Comparison of ENCODE assay signal across 15 cellular contexts in genomic region chr9:93677061-93677571, GRCh38.
DNase-seq lines count a peak whose midpoint lies in the region; ATAC-seq and TF ChIP-seq lines count a peak whose summit lies in the region.
"Had no signal": no experiment of that assay in that cellular context is flagged by ENCODE, and none has a peak within 500 bp of the region (broad histone marks: within the 10 kb centered on the region; RNA-seq: fewer than 3 reads in every experiment).

No MANE protein-coding gene starts in this region.

- no CpG with 5 or more reads among the region's 12 CpGs for WGBS in H9 (ENCODE audit: extremely low coverage, insufficient read length, low lambda C conversion rate)

- TF ChIP-seq CTCF in H9 (conservative IDR thresholded peaks at IDR 0.05) (no peak), progenitor cell of endocrine pancreas (IDR thresholded peaks at IDR 0.05; ENCODE audit: unreplicated experiment) (no peak), GM20000 (IDR thresholded peaks at IDR 0.05; ENCODE audit: extremely low read depth, missing control alignments) (no peak)

- H3K9me3 Mint-ChIP-seq in H9, result no peaks in the 10 kb centered on the region
- no peaks in the 10 kb centered on the region for H3K9me3 Mint-ChIP-seq in progenitor cell of endocrine pancreas (ENCODE audit: low read depth)
- no peaks in the 10 kb centered on the region for H3K9me3 Mint-ChIP-seq in activated naive CD4-positive, alpha-beta T cell treated with anti-CD3 and anti-CD28 coated beads, Interleukin-2, amount 10 ng/mL, durations not matched to agents 7 days and 5 days

- H3K27me3 ChIP-seq in H9 (ENCODE audit: insufficient read depth, low read length), result no peaks in the 10 kb centered on the region
- H3K27me3 ChIP-seq: hepatocyte had no signal

- intact Hi-C loops in left cardiac atrium (cut with DNase I), result no loop called here

- H3K27me3 Mint-ChIP-seq in H9 (ENCODE audit: low read depth) (no peaks in the 10 kb centered on the region), progenitor cell of endocrine pancreas (peaks cover under 1% of the 10 kb centered on the region)
- no peaks in the 10 kb centered on the region for H3K27me3 Mint-ChIP-seq in activated naive CD4-positive, alpha-beta T cell treated with anti-CD3 and anti-CD28 coated beads, Interleukin-2, amount 10 ng/mL, durations not matched to agents 7 days and 5 days

- H2BK120ac ChIP-seq in H9 (ENCODE audit: low read depth, low read length, poor library complexity, severe bottlenecking), result no peak overlapping the region

- no peak overlapping the region for H4K91ac ChIP-seq in H9 (ENCODE audit: insufficient read length, low read depth, low read length)

- no peaks in the 10 kb centered on the region for H3K9me3 ChIP-seq in H9 (ENCODE audit: control insufficient read depth, low read depth, low read length)

- H3T11ph ChIP-seq in H9 (ENCODE audit: low read length), result no peak overlapping the region

- H3K23ac ChIP-seq in H9 (ENCODE audit: insufficient read length, low read depth, low read length), result no peak overlapping the region

- H3K4me3 Mint-ChIP-seq in H9 (no peak overlapping the region), progenitor cell of endocrine pancreas (ENCODE audit: low read depth) (no peak overlapping the region)
- no peak overlapping the region for H3K4me3 Mint-ChIP-seq in activated naive CD4-positive, alpha-beta T cell treated with anti-CD3 and anti-CD28 coated beads, Interleukin-2, amount 10 ng/mL, durations not matched to agents 7 days and 5 days

- no peak overlapping the region for H2BK12ac ChIP-seq in H9 (ENCODE audit: insufficient read length, low read depth, low read length)

- H3K79me1 ChIP-seq in H9 (ENCODE audit: insufficient read depth, low read depth, low read length, poor library complexity, severe bottlenecking), result no peaks in the 10 kb centered on the region

- H3K4me1 ChIP-seq in H9 (ENCODE audit: insufficient read depth, low read length), result no peaks in the 10 kb centered on the region

- no peak overlapping the region for H3K4ac ChIP-seq in H9 (ENCODE audit: low read depth, low read length)

- H3K18ac ChIP-seq in H9 (ENCODE audit: insufficient read length, low read depth, low read length), result no peak overlapping the region

- H2AFZ ChIP-seq in H9 (ENCODE audit: low read length), result no peak overlapping the region
- H2AFZ ChIP-seq: hepatocyte had no signal

- DNase-seq in H9, result peak; percentile 15
- DNase-seq in activated CD8-positive, alpha-beta memory T cell treated with anti-CD3 and anti-CD28 coated beads, Interleukin-2, amount 50 U/mL, for 4 hours, result peak; percentile 14
- DNase-seq in left cardiac atrium, result peak; percentile 17
- DNase-seq in progenitor cell of endocrine pancreas (ENCODE audit: low spot score, unreplicated experiment), result peak; percentile 7
- DNase-seq in activated naive CD4-positive, alpha-beta T cell treated with anti-CD3 and anti-CD28 coated beads, Interleukin-2, amount 10 ng/mL, durations not matched to agents 7 days and 5 days, result no peak
- DNase-seq in superior temporal gyrus (ENCODE audit: extremely low spot score), result no peak
- no peak for DNase-seq in GM20000 (ENCODE audit: low spot score)
- DNase-seq: activated CD4-positive, alpha-beta T cell treated with anti-CD3 and anti-CD28 coated beads, Interleukin-2, amount 50 U/mL, for 1 hour; activated gamma-delta T cell; NCI-H1436 treated with DMSO at 0.1 percent for 48 hours; T1000 had no signal

- H3K14ac ChIP-seq in H9 (ENCODE audit: insufficient read depth, low read length), result no peak overlapping the region

- no peaks in the 10 kb centered on the region for H3K79me2 ChIP-seq in H9 (ENCODE audit: insufficient read depth, low read length)
- H3K79me2 ChIP-seq: hepatocyte had no signal

- H3K4me1 Mint-ChIP-seq in H9, result peaks cover under 1% of the 10 kb centered on the region in 2 experiments; a peak in 3 of 4 replicates
- H3K4me1 Mint-ChIP-seq in progenitor cell of endocrine pancreas (ENCODE audit: low read depth), result peaks cover 6% of the 10 kb centered on the region
- no peaks in the 10 kb centered on the region for H3K4me1 Mint-ChIP-seq in activated naive CD4-positive, alpha-beta T cell treated with anti-CD3 and anti-CD28 coated beads, Interleukin-2, amount 10 ng/mL, durations not matched to agents 7 days and 5 days

- H3K23me2 ChIP-seq in H9 (ENCODE audit: insufficient read length, low read depth, low read length, poor library complexity, severe bottlenecking), result peaks cover 2% of the 10 kb centered on the region

- no peak for ATAC-seq in left cardiac atrium
- ATAC-seq in HG03139 (IDR thresholded peaks at IDR 0.05; ENCODE audit: unreplicated experiment), result no peak
- ATAC-seq: left colon had no signal

- no peak overlapping the region for H2AK5ac ChIP-seq in H9 (ENCODE audit: insufficient read length, low read length)

- no peak overlapping the region for H4K8ac ChIP-seq in H9 (replicated peaks; ENCODE audit: insufficient read length, low read depth, low read length)

- H3K56ac ChIP-seq in H9 (ENCODE audit: insufficient read length, low read depth, low read length), result no peak overlapping the region

- H3K27ac Mint-ChIP-seq in H9, result no peak overlapping the region
- no peak overlapping the region for H3K27ac Mint-ChIP-seq in progenitor cell of endocrine pancreas
- H3K27ac Mint-ChIP-seq in activated naive CD4-positive, alpha-beta T cell treated with anti-CD3 and anti-CD28 coated beads, Interleukin-2, amount 10 ng/mL, durations not matched to agents 7 days and 5 days, result no peak overlapping the region

- CTCF ChIA-PET in activated naive CD4-positive, alpha-beta T cell treated with anti-CD3 and anti-CD28 coated beads, Interleukin-2, amount 10 ng/mL, durations not matched to agents 7 days and 5 days (lab: Charles Lee), result no interaction called here

- H4K20me1 ChIP-seq in H9 (ENCODE audit: control insufficient read depth, insufficient read depth, insufficient read length), result no peaks in the 10 kb centered on the region

- H3K27ac ChIP-seq in H9 (ENCODE audit: insufficient read length, low read depth, low read length), result no peak overlapping the region
- H3K27ac ChIP-seq: hepatocyte, KMS-11 had no signal

- H3K4me2 ChIP-seq in H9 (ENCODE audit: insufficient read depth, insufficient read length, low read length), result no peak overlapping the region
- H3K4me2 ChIP-seq: hepatocyte, KMS-11 had no signal

- no peak overlapping the region for H2BK15ac ChIP-seq in H9 (ENCODE audit: low read depth, low read length)

- no peak overlapping the region for H4K5ac ChIP-seq in H9 (ENCODE audit: insufficient read length, low read depth, low read length)

- no peak overlapping the region for H3K9ac ChIP-seq in H9 (ENCODE audit: extremely low read depth, insufficient read length, low read length)
- H3K9ac ChIP-seq: KMS-11 had no signal

- H2BK20ac ChIP-seq in H9 (ENCODE audit: low read depth, low read length, poor library complexity, severe bottlenecking), result no peak overlapping the region

- H2BK5ac ChIP-seq in H9 (ENCODE audit: insufficient read length, low read length), result no peak overlapping the region

- H3K36me3 Mint-ChIP-seq in H9 (ENCODE audit: insufficient read depth in 1 of 3, low read depth in 3 of 3), result peaks cover 0 to 17% (median 13%) of the 10 kb centered on the region in 3 experiments; a peak in 5 of 7 replicates
- peaks cover 6% of the 10 kb centered on the region for H3K36me3 Mint-ChIP-seq in progenitor cell of endocrine pancreas (ENCODE audit: insufficient read depth)
- peaks cover 9% of the 10 kb centered on the region for H3K36me3 Mint-ChIP-seq in activated naive CD4-positive, alpha-beta T cell treated with anti-CD3 and anti-CD28 coated beads, Interleukin-2, amount 10 ng/mL, durations not matched to agents 7 days and 5 days

Comparison
In these comparisons a context has a peak if more than half of its experiments do, and no peak if none do; other contexts are left out.
1. DNase-seq: peak in H9 (single experiment), activated CD8-positive, alpha-beta memory T cell treated with anti-CD3 and anti-CD28 coated beads, Interleukin-2, amount 50 U/mL, for 4 hours (single experiment), left cardiac atrium (single experiment) and progenitor cell of endocrine pancreas (single experiment); none in activated naive CD4-positive, alpha-beta T cell treated with anti-CD3 and anti-CD28 coated beads, Interleukin-2, amount 10 ng/mL, durations not matched to agents 7 days and 5 days (single experiment), superior temporal gyrus (single experiment) and GM20000 (single experiment).